Comparison of ENCODE assay signal across 1 cellular context in genomic region chr11:75463106-75463774, GRCh38.
TF ChIP-seq lines count a peak whose summit lies in the region.

No MANE protein-coding gene starts in this region.

TF ChIP-seq in endothelial cell of umbilical vein, 7 proteins besides CTCF, POLR2A, EP300 and RAD21 (continued from another document):
- peak; percentile 61 for TF ChIP-seq GATA2 (IDR thresholded peaks at IDR 0.05; ENCODE audit: insufficient read depth, insufficient read length, low read depth, low read length)
- no peak for TF ChIP-seq EZH2 (IDR thresholded peaks at IDR 0.05; ENCODE audit: borderline replicate concordance, low read depth, low read length, severe bottlenecking)
- no peak for TF ChIP-seq JUN (IDR thresholded peaks at IDR 0.05; ENCODE audit: borderline replicate concordance, insufficient read depth, insufficient read length, low read depth)
- peak; percentile 65 for TF ChIP-seq POLR2AphosphoS5 (IDR thresholded peaks at IDR 0.05; ENCODE audit: insufficient read depth, low read depth, low read length)
